ENCODE assay signal across 8 cellular contexts in the genomic region with DNA sequence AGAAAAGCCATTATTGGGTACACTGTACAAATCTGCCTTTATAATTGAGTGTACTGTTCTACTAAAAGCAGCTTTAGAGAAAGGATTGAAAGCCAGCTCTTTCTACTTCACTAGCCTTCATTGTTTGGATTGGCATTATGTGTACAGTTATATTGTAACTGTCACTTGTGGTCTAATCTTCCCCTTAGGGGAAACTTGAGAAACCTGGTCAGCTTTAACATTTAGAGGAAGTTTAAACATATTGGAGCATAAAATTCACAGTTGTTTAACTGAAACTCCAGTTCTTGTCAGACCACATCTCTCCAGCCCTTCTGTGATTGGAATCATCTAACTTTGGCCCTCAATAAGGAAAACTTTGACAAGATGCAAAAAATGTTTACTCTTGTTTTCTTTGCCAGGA.
A peak's percentile ranks its signal among the peaks of the same experiment; 100 is the strongest.
DNase-seq lines count a peak whose midpoint lies in the region; ATAC-seq and TF ChIP-seq lines count a peak whose summit lies in the region.

No MANE protein-coding gene starts in this region.

- no peak overlapping the region for H3K27ac ChIP-seq in WERI-Rb-1

- no peak overlapping the region for H3K4me3 ChIP-seq in WERI-Rb-1 (ENCODE audit: low read depth, low read length)

- TF ChIP-seq CTCF in WERI-Rb-1 (IDR thresholded peaks at IDR 0.05; ENCODE audit: low read depth, low read length): no peak

- H3K27me3 ChIP-seq in WERI-Rb-1 (ENCODE audit: insufficient read depth, low read depth, severe bottlenecking): no peaks in the 10 kb centered on the region

- H3K9me3 ChIP-seq in WERI-Rb-1 (ENCODE audit: severe bottlenecking): no peaks in the 10 kb centered on the region

- DNase-seq in NOMO-1 treated with dmso at 0.1 percent for 144 hours (lab: John Stamatoyannopoulos, UW; ENCODE audit: unreplicated experiment) (peak; percentile 11), foreskin melanocyte (peak; percentile 78), SHP77 treated with DMSO at 0.1 percent for 48 hours (lab: John Stamatoyannopoulos, UW) (no peak), NCI-H82 treated with DMSO at 0.1 percent for 48 hours (lab: John Stamatoyannopoulos, UW; ENCODE audit: unreplicated experiment) (no peak), WERI-Rb-1 (no peak), NCI-H748 (lab: John Stamatoyannopoulos, UW; ENCODE audit: unreplicated experiment) (no peak)

- H3K36me3 ChIP-seq in WERI-Rb-1: no peaks in the 10 kb centered on the region; the same call in 1 of the 2 replicates

- peak; percentile 53 for ATAC-seq in GM18498 (IDR thresholded peaks at IDR 0.05; ENCODE audit: unreplicated experiment)
- ATAC-seq in GM21786 (IDR thresholded peaks at IDR 0.05; ENCODE audit: unreplicated experiment): peak; percentile 66

Comparison
In these comparisons a context has a peak if more than half of its experiments do, and no peak if none do; other contexts are left out.
1. DNase-seq: peak in NOMO-1 treated with dmso at 0.1 percent for 144 hours (single experiment) and foreskin melanocyte (single experiment); none in SHP77 treated with DMSO at 0.1 percent for 48 hours (single experiment), NCI-H82 treated with DMSO at 0.1 percent for 48 hours (single experiment), WERI-Rb-1 (single experiment) and NCI-H748 (single experiment).